ENCODE assay signal across 9 cellular contexts in genomic region chr1:46080257-46080656, GRCh38.
"Had no signal": no experiment of that assay in that cellular context is flagged by ENCODE, and none has a peak within 500 bp of the region (broad histone marks: within the 10 kb centered on the region; RNA-seq: fewer than 3 reads in every experiment).

No MANE protein-coding gene starts in this region.

- DNase-seq: IMR-90, KBM-7, KG1 had no signal

- H3K4me3 ChIP-seq: K562 had no signal

- H3K4me1 Mint-ChIP-seq: IgD-negative memory B cell had no signal

- H3K4me3 Mint-ChIP-seq: IgD-negative memory B cell had no signal

- H3K27ac ChIP-seq: HL-60, KMS-11 had no signal

- H3K27ac Mint-ChIP-seq: IgD-negative memory B cell had no signal

- H3K36me3 Mint-ChIP-seq: IgD-negative memory B cell had no signal

- ATAC-seq: HepG2, K562 had no signal

- H3K4me2 ChIP-seq: KMS-11 had no signal

- H3K27me3 Mint-ChIP-seq: IgD-negative memory B cell had no signal

- FAIRE-seq: HepG2, HTR-8/SVneo, K562 had no signal
